Comparison of ENCODE assay signal across 1 cellular context in genomic region chr17:63819585-63820537, GRCh38.
TF ChIP-seq lines count a peak whose summit lies in the region.

No MANE protein-coding gene starts in this region.

TF ChIP-seq in SK-N-SH, 30 proteins besides CTCF, POLR2A, EP300 and RAD21 (continued from another document):
- no peak for TF ChIP-seq CHD2 (IDR thresholded peaks at IDR 0.05; ENCODE audit: low read length, partially characterized antibody)
- TF ChIP-seq ZBTB33 (IDR thresholded peaks at IDR 0.05; ENCODE audit: borderline replicate concordance, low read depth), result no peak
